Comparison of ENCODE assay signal across 19 cellular contexts in the genomic region with DNA sequence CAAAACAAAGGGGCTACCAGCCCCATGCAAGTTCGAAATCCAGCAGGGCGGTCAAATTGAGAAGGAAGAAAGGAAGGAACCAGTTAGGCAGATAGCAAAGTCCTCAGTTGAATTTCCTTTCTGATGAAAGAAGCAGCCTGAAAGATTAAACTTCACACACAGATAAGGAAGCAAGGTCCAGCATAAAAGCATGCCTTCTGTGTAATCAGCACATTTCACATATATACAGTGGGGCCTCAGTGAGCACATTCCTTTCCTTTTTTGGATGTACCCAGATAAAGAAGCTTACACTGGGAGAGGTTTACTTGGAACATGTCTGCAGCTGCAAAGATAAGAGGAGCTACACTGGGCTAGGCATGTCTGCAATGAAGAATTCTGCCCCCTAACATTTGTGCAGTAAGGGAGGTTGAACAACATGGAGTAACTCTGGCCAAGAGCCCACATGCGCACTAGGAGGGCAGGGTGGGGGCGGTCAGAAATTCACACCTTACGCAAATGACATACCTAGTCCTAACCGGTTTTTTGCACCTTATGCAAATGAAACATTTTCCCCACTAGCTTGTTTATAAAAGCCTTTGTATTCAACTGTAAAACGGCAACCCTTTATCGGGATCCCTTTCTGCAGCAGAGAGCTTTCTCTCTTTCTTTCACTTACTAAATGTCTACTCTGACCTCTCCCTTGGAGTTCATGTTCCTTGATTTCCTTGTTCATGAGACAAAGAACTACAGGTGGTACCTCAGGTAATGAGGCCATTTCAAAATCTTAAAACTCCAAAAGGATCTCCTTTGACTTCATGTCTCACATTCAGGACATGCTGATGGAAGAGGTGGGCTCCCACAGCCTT.
DNase-seq lines count a peak whose midpoint lies in the region; TF ChIP-seq lines count a peak whose summit lies in the region.
"Had no signal": no experiment of that assay in that cellular context is flagged by ENCODE, and none has a peak within 500 bp of the region (broad histone marks: within the 10 kb centered on the region; RNA-seq: fewer than 3 reads in every experiment).

No MANE protein-coding gene starts in this region.

- H3K79me2 ChIP-seq in osteoblast (ENCODE audit: insufficient read depth, low read length): no peaks in the 10 kb centered on the region

- DNase-seq in HCEC 1CT (peak; percentile 16), adipocyte (ENCODE audit: low read depth) (peak; percentile 24), hepatic stellate cell (ENCODE audit: low spot score) (peak; percentile 12), osteoblast (ENCODE audit: insufficient read length, low spot score, missing footprints) (no peak), SHP77 (lab: John Stamatoyannopoulos, UW) (no peak), NCI-H187 treated with DMSO at 0.1 percent for 48 hours (lab: John Stamatoyannopoulos, UW) (no peak), globus pallidus (ENCODE audit: low spot score) (no peak)
- DNase-seq in activated CD4-positive, alpha-beta T cell treated with anti-CD3 and anti-CD28 coated beads, Interleukin-2, amount 50 U/mL, for 4 hours: no peak
- DNase-seq: activated CD4-positive, alpha-beta memory T cell treated with anti-CD3 and anti-CD28 coated beads for 36 hours; activated naive CD4-positive, alpha-beta T cell treated with anti-CD3 and anti-CD28 coated beads, Interleukin-2, amount 50 U/mL, for 16 hours; activated T-cell treated with anti-CD3 and anti-CD28 coated beads, Interleukin-2, amount 50 U/mL, for 1 hour; DMS 273 treated with DMSO at 0.1 percent for 48 hours; esophagus squamous epithelium; hippocampal formation; NCI-H1417; stimulated activated CD4-positive, alpha-beta T cell treated with anti-CD3 and anti-CD28 coated beads, Interleukin-12 subunit alpha, Interleukin-12 subunit beta, amount 100 ng/mL, for 4 hours; SW 1271 had no signal

- H3K4me1 ChIP-seq in adipocyte (ENCODE audit: control insufficient read depth, insufficient read depth, low read length): peaks cover 8% of the 10 kb centered on the region
- peaks cover 10% of the 10 kb centered on the region for H3K4me1 ChIP-seq in osteoblast (ENCODE audit: insufficient read depth, low read length)
- H3K4me1 ChIP-seq: esophagus squamous epithelium had no signal

- H2AFZ ChIP-seq in osteoblast (ENCODE audit: low read length): no peak overlapping the region

- no peak overlapping the region for H3K9ac ChIP-seq in adipocyte (ENCODE audit: low read length)

- H3K36me3 ChIP-seq in adipocyte (ENCODE audit: control insufficient read depth, insufficient read depth, low read length, severe bottlenecking): no peaks in the 10 kb centered on the region
- no peaks in the 10 kb centered on the region for H3K36me3 ChIP-seq in osteoblast (ENCODE audit: insufficient read depth, low read length)
- H3K36me3 ChIP-seq: esophagus squamous epithelium, thoracic aorta had no signal

- TF ChIP-seq CTCF in osteoblast (IDR thresholded peaks at IDR 0.05; ENCODE audit: extremely low read depth, low read depth, low read length): no peak

- H4K20me1 ChIP-seq in osteoblast (ENCODE audit: insufficient read depth, low read length): no peaks in the 10 kb centered on the region

- no peaks in the 10 kb centered on the region for H3K27me3 ChIP-seq in adipocyte (replicated peaks; ENCODE audit: control insufficient read depth, insufficient read depth, low read length)
- no peaks in the 10 kb centered on the region for H3K27me3 ChIP-seq in osteoblast (ENCODE audit: insufficient read depth, low read length)
- H3K27me3 ChIP-seq: esophagus squamous epithelium had no signal

- H3K9me3 ChIP-seq in adipocyte (ENCODE audit: control insufficient read depth, low read length) (peaks cover 4% of the 10 kb centered on the region), osteoblast (ENCODE audit: low read depth, low read length) (no peaks in the 10 kb centered on the region)
- H3K9me3 ChIP-seq: thoracic aorta had no signal

- peak overlapping the region; percentile 24 for H3K4me2 ChIP-seq in osteoblast (ENCODE audit: insufficient read depth, low read length)

- H3K4me3 ChIP-seq in adipocyte (ENCODE audit: low read length) (no peak overlapping the region), osteoblast (ENCODE audit: insufficient read depth, low read length) (no peak overlapping the region)
- H3K4me3 ChIP-seq: esophagus squamous epithelium, thoracic aorta had no signal

- H3K27ac ChIP-seq in osteoblast (ENCODE audit: low read depth, low read length): no peak overlapping the region
- H3K27ac ChIP-seq: esophagus squamous epithelium, thoracic aorta, VCaP had no signal

Comparison
In these comparisons a context has a peak if more than half of its experiments do, and no peak if none do; other contexts are left out.
1. DNase-seq: peak in HCEC 1CT (single experiment), adipocyte (single experiment) and hepatic stellate cell (single experiment); none in osteoblast (single experiment), SHP77 (0 of 2), NCI-H187 treated with DMSO at 0.1 percent for 48 hours (single experiment), globus pallidus (single experiment) and activated CD4-positive, alpha-beta T cell treated with anti-CD3 and anti-CD28 coated beads, Interleukin-2, amount 50 U/mL, for 4 hours (0 of 2).